Comparison of ENCODE assay signal across 6 cellular contexts in the genomic region with DNA sequence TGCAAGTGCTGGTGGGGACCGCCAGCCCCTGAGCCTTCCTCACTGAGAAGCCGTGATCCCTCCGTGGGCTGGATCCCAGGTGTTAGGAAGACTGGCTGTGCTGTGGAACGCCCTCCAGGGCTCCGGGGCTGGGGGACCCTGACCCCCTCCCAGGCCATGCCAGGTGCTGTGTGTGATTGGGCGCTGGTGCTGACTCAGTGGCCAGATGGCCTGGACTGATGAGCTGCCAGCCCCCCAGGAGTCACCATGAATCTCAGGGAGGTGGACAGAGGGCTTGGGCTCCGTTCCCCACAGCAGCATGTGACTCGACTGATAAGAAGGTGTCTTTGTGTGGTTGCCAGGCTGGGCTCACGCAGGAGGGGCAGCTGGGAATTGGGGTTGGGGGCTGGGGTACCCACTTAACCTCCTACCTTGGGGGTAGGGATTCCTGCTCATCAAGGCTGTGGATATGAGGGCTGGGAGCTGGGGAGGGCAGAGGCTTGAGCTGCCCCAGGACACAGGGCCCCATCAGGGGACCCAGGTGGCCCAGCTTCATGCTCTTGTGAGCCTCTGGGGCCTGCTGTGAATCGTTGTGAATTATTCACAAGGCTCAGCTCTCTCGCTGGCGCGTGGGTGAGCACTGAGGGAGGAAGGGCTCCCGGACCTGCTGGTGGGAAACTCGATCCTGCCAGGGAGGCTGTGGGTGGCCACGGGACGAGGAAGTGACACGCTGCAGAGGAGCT. TPM values are rescaled to one million over a fixed set of nuclear protein-coding genes. Genes with fewer than 3 reads are reported as not detected.
"Had no signal": no experiment of that assay in that cellular context is flagged by ENCODE, and none has a peak within 500 bp of the region (broad histone marks: within the 10 kb centered on the region; RNA-seq: fewer than 3 reads in every experiment).

No MANE protein-coding gene starts in this region.

RNA-seq across cellular contexts. Expression of gene ESPN, which starts 5.2 kb away (rescaled TPM):
- total RNA-seq: osteoblast had no signal
- polyA plus RNA-seq: neural cell had no signal

RNA-seq across cellular contexts. Expression of gene HES2, which starts 10.1 kb away (rescaled TPM):
- total RNA-seq: cardiac septum, osteoblast, right atrium auricular region, skeletal muscle tissue, T-helper 17 cell had no signal
- polyA plus RNA-seq: neural cell had no signal
